Comparison of ENCODE assay signal across 24 cellular contexts in genomic region chr1:164777518-164777917, GRCh38.
A peak's percentile ranks its signal among the peaks of the same experiment; 100 is the strongest.
DNase-seq lines count a peak whose midpoint lies in the region; ATAC-seq and TF ChIP-seq lines count a peak whose summit lies in the region.
"Had no signal": no experiment of that assay in that cellular context is flagged by ENCODE, and none has a peak within 500 bp of the region (broad histone marks: within the 10 kb centered on the region; RNA-seq: fewer than 3 reads in every experiment).

No MANE protein-coding gene starts in this region.

- POLR2A ChIA-PET in CD4-positive, alpha-beta memory T cell (lab: Charles Lee; ENCODE audit: partially characterized antibody), result no interaction called here

- H3K36me3 ChIP-seq in gastroesophageal sphincter, result no peaks in the 10 kb centered on the region
- no peaks in the 10 kb centered on the region for H3K36me3 ChIP-seq in CD4-positive, alpha-beta memory T cell (ENCODE audit: insufficient read depth, low read length)
- H3K36me3 ChIP-seq: BE2C, SJCRH30 had no signal

- no peaks in the 10 kb centered on the region for H3K9me3 ChIP-seq in gastroesophageal sphincter
- H3K9me3 ChIP-seq in CD4-positive, alpha-beta memory T cell (ENCODE audit: control insufficient read depth in 1 of 2, low read length in 2 of 2), result no peaks in the 10 kb centered on the region
- H3K9me3 ChIP-seq: BE2C, SJCRH30 had no signal

- H3K4me1 ChIP-seq in gastroesophageal sphincter, result peaks cover 16 to 93% (median 37%) of the 10 kb centered on the region in 3 donors
- no peaks in the 10 kb centered on the region for H3K4me1 ChIP-seq in CD4-positive, alpha-beta memory T cell (ENCODE audit: insufficient read depth, low read length)

- no peak for TF ChIP-seq CTCF in gastroesophageal sphincter (IDR thresholded peaks at IDR 0.05)
- no peak for TF ChIP-seq CTCF in type B pancreatic cell (conservative IDR thresholded peaks at IDR 0.05)
- TF ChIP-seq CTCF in osteocyte (IDR thresholded peaks at IDR 0.05), result no peak

- peak overlapping the region in 3 of 4 donors; percentile 21 to 83 (median 49) for H3K27ac ChIP-seq in gastroesophageal sphincter
- H3K27ac ChIP-seq in CD4-positive, alpha-beta memory T cell (ENCODE audit: low read depth, low read length), result no peak overlapping the region
- H3K27ac ChIP-seq: 22Rv1, SJCRH30 had no signal

- H3K27ac Mint-ChIP-seq in type B pancreatic cell (peak overlapping the region; percentile 34), osteocyte (ENCODE audit: unreplicated experiment) (no peak overlapping the region)
- no peak overlapping the region for H3K27ac Mint-ChIP-seq in CD4-positive, alpha-beta memory T cell
- H3K27ac Mint-ChIP-seq: CD14-positive monocyte had no signal

- no peaks in the 10 kb centered on the region for H3K9me3 Mint-ChIP-seq in type B pancreatic cell
- H3K9me3 Mint-ChIP-seq in osteocyte (ENCODE audit: unreplicated experiment), result no peaks in the 10 kb centered on the region
- H3K9me3 Mint-ChIP-seq in CD4-positive, alpha-beta memory T cell, result peaks cover 0 to 5% (median 0%) of the 10 kb centered on the region in 8 donors
- H3K9me3 Mint-ChIP-seq: CD14-positive monocyte had no signal

- H3K36me3 Mint-ChIP-seq in type B pancreatic cell, result peaks cover 24% of the 10 kb centered on the region
- no peaks in the 10 kb centered on the region for H3K36me3 Mint-ChIP-seq in osteocyte (ENCODE audit: unreplicated experiment)
- no peaks in the 10 kb centered on the region for H3K36me3 Mint-ChIP-seq in CD4-positive, alpha-beta memory T cell
- H3K36me3 Mint-ChIP-seq: CD14-positive monocyte had no signal

- no peak for TF ChIP-seq POLR2A in gastroesophageal sphincter (IDR thresholded peaks at IDR 0.05)
- no peak for TF ChIP-seq POLR2A in GM18505 (IDR thresholded peaks at IDR 0.05; ENCODE audit: borderline replicate concordance, extremely low read depth, insufficient read depth, insufficient read length)

- WGBS in gastroesophageal sphincter (ENCODE audit: low coverage in 1 of 2), 2 donors, result 73 to 75% methylated on average over 2 of the region's 2 CpGs

- H3K4me1 Mint-ChIP-seq in type B pancreatic cell (ENCODE audit: unreplicated experiment), result peaks cover 81% of the 10 kb centered on the region
- peaks cover 23% of the 10 kb centered on the region for H3K4me1 Mint-ChIP-seq in osteocyte (ENCODE audit: unreplicated experiment)
- no peaks in the 10 kb centered on the region for H3K4me1 Mint-ChIP-seq in CD4-positive, alpha-beta memory T cell
- H3K4me1 Mint-ChIP-seq: CD14-positive monocyte had no signal

- H3K27me3 Mint-ChIP-seq in type B pancreatic cell (no peaks in the 10 kb centered on the region), osteocyte (ENCODE audit: unreplicated experiment) (no peaks in the 10 kb centered on the region)
- peaks cover 0 to 3% of the 10 kb centered on the region in 2 donors for H3K27me3 Mint-ChIP-seq in CD4-positive, alpha-beta memory T cell

- H3K27me3 ChIP-seq in gastroesophageal sphincter, result no peaks in the 10 kb centered on the region
- no peaks in the 10 kb centered on the region for H3K27me3 ChIP-seq in CD4-positive, alpha-beta memory T cell (ENCODE audit: insufficient read depth, low read length)
- H3K27me3 ChIP-seq: BE2C, SJCRH30 had no signal

- H3K4me3 ChIP-seq in gastroesophageal sphincter, result no peak overlapping the region
- no peak overlapping the region for H3K4me3 ChIP-seq in CD4-positive, alpha-beta memory T cell (ENCODE audit: low read length in 2 of 2)
- H3K4me3 ChIP-seq: SJCRH30 had no signal

- CTCF ChIA-PET in CD4-positive, alpha-beta memory T cell (lab: Charles Lee; ENCODE audit: partially characterized antibody), result interaction anchor here (1.4 kb wide), 1 partner anchor 9 kb away, joined by 3 read pairs; no protein-coding TSS in a partner anchor

- H3K4me3 Mint-ChIP-seq in type B pancreatic cell (no peak overlapping the region), osteocyte (ENCODE audit: unreplicated experiment) (no peak overlapping the region)
- H3K4me3 Mint-ChIP-seq in CD4-positive, alpha-beta memory T cell, result no peak overlapping the region
- H3K4me3 Mint-ChIP-seq: CD14-positive monocyte had no signal

- no peak for TF ChIP-seq EP300 in gastroesophageal sphincter (IDR thresholded peaks at IDR 0.05)

- DNase-seq in DMS153 (lab: John Stamatoyannopoulos, UW) (peak; percentile 27), DMS153 treated with DMSO at 0.1 percent for 48 hours (lab: John Stamatoyannopoulos, UW; ENCODE audit: unreplicated experiment) (no peak), NCI-H69 (lab: John Stamatoyannopoulos, UW) (peak; percentile 30), type B pancreatic cell (ENCODE audit: extremely low spot score, unreplicated experiment) (no peak), osteocyte (ENCODE audit: extremely low spot score, unreplicated experiment) (no peak)
- no peak for DNase-seq in CD4-positive, alpha-beta memory T cell
- DNase-seq: ACHN, BE2C, DMS79, GF-D8, NCI-H1048, NCI-H1417 treated with DMSO at 0.1 percent for 48 hours, NCI-H1694 treated with DMSO at 0.1 percent for 48 hours, NCI-H2081 treated with DMSO at 0.1 percent for 48 hours, NCI-H446, NCI-H774, PC-3, SJCRH30 had no signal

- ATAC-seq in gastroesophageal sphincter, result no peak
- no peak for ATAC-seq in GM18505 (IDR thresholded peaks at IDR 0.05; ENCODE audit: unreplicated experiment)
- ATAC-seq: PC-3, Right ventricle myocardium inferior, SK-N-SH treated with all-trans-retinoic acid at 6 μM for 48 hours had no signal

- intact Hi-C loops in CD4-positive, alpha-beta memory T cell (cut with micrococcal nuclease), result no loop called here

Comparison
In these comparisons a context has a peak if more than half of its experiments do, and no peak if none do; other contexts are left out.
1. DNase-seq: peak in DMS153 (single experiment) and NCI-H69 (single experiment); none in DMS153 treated with DMSO at 0.1 percent for 48 hours (single experiment), type B pancreatic cell (single experiment), osteocyte (single experiment) and CD4-positive, alpha-beta memory T cell (0 of 5).